ENCODE assay signal across 11 cellular contexts in the genomic region with DNA sequence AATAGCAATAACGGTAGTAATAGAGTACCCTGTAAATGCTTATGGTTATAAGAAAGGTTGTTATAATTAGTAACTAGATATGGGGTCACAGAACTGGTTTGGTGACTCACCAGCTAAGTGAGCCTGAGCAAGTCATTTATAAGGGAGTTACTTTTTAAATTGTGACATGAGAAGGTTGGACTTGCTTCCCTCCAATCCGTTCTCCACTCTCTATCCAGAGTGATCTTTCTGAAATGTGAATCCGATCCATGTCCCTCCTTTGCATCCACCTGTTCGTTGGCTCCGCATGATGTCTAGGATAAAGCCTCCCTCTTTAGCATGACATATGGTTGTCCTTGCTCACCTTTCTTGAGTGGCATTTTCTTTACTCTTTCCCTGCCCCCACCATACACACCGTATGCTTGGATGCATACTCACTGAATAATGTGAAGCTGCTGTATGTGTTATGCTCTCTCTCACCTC.
DNase-seq lines count a peak whose midpoint lies in the region; ATAC-seq and TF ChIP-seq lines count a peak whose summit lies in the region.
"Had no signal": no experiment of that assay in that cellular context is flagged by ENCODE, and none has a peak within 500 bp of the region (broad histone marks: within the 10 kb centered on the region; RNA-seq: fewer than 3 reads in every experiment).

No MANE protein-coding gene starts in this region.

- intact Hi-C loops in left lung (cut with DNase I), result no loop called here
- intact Hi-C loops in dorsolateral prefrontal cortex (cut with DNase I), result no loop called here

- no peak for DNase-seq in CD8-positive, alpha-beta memory T cell
- peak; percentile 81 for DNase-seq in WERI-Rb-1
- DNase-seq in left lung, result no peak
- no peak for DNase-seq in dorsolateral prefrontal cortex
- no peak for DNase-seq in KG1 (lab: John Stamatoyannopoulos, UW)
- DNase-seq in activated CD4-positive, alpha-beta T cell treated with anti-CD3 and anti-CD28 coated beads, Interleukin-2, amount 10 ng/mL, durations not matched to agents 7 days and 5 days, result no peak
- no peak for DNase-seq in activated T-cell treated with anti-CD3 and anti-CD28 coated beads, Interleukin-2, amount 50 U/mL, for 48 hours
- DNase-seq: GOT3, NCI-H187 had no signal

- H3K9me3 Mint-ChIP-seq in CD8-positive, alpha-beta memory T cell, result peaks cover 0 to under 1% (median 0%) of the 10 kb centered on the region in 5 donors
- H3K9me3 Mint-ChIP-seq in activated CD4-positive, alpha-beta T cell treated with anti-CD3 and anti-CD28 coated beads, Interleukin-2, amount 10 ng/mL, durations not matched to agents 7 days and 5 days, result no peaks in the 10 kb centered on the region
- H3K9me3 Mint-ChIP-seq: mesothelial cell of epicardium had no signal

- peak; percentile 39 for ATAC-seq in left lung

- no peaks in the 10 kb centered on the region for H3K36me3 ChIP-seq in CD8-positive, alpha-beta memory T cell (ENCODE audit: insufficient read depth, low read length)
- H3K36me3 ChIP-seq in HEK293 (ENCODE audit: control insufficient read depth in 2 of 2, insufficient read depth in 1 of 2, low read length in 2 of 2) (no peaks in the 10 kb centered on the region), WERI-Rb-1 (no peaks in the 10 kb centered on the region), left lung (no peaks in the 10 kb centered on the region)

- CTCF ChIA-PET in CD8-positive, alpha-beta memory T cell (lab: Charles Lee), result interaction anchor here (1.1 to 3.5 kb wide), 2 partner anchors 9 to 12 kb away, joined by 3 to 21 read pairs; no protein-coding TSS in a partner anchor
- CTCF ChIA-PET in HEK293 (lab: Yijun Ruan, JAX), result no interaction called here
- CTCF ChIA-PET in activated CD4-positive, alpha-beta T cell treated with anti-CD3 and anti-CD28 coated beads, Interleukin-2, amount 10 ng/mL, durations not matched to agents 7 days and 5 days (lab: Charles Lee), result interaction anchor here (0.6 to 2.0 kb wide), 6 partner anchors 10 to 82 kb away, joined by 3 to 6 read pairs (median 4); no protein-coding TSS in a partner anchor

- no peaks in the 10 kb centered on the region for H3K27me3 ChIP-seq in CD8-positive, alpha-beta memory T cell (ENCODE audit: insufficient read depth, low read length, poor library complexity, severe bottlenecking)
- H3K27me3 ChIP-seq in WERI-Rb-1 (ENCODE audit: insufficient read depth, low read depth, severe bottlenecking), result no peaks in the 10 kb centered on the region
- no peaks in the 10 kb centered on the region for H3K27me3 ChIP-seq in left lung
- no peaks in the 10 kb centered on the region for H3K27me3 ChIP-seq in dorsolateral prefrontal cortex

- H3K4me1 Mint-ChIP-seq in CD8-positive, alpha-beta memory T cell, result peaks cover 83 to 90% (median 87%) of the 10 kb centered on the region in 3 donors
- peaks cover 70% of the 10 kb centered on the region for H3K4me1 Mint-ChIP-seq in activated CD4-positive, alpha-beta T cell treated with anti-CD3 and anti-CD28 coated beads, Interleukin-2, amount 10 ng/mL, durations not matched to agents 7 days and 5 days

- H3K4me1 ChIP-seq in CD8-positive, alpha-beta memory T cell (ENCODE audit: insufficient read depth, low read length), result peaks cover 68% of the 10 kb centered on the region
- H3K4me1 ChIP-seq in HEK293 (ENCODE audit: control insufficient read depth, insufficient read depth, low read length) (peaks cover 3% of the 10 kb centered on the region; the same call in 1 of the 2 replicates), left lung (peaks cover 13 to 44% of the 10 kb centered on the region in 2 donors)

- H3K4me3 ChIP-seq in CD8-positive, alpha-beta memory T cell (ENCODE audit: low read length), result no peak overlapping the region
- no peak overlapping the region for H3K4me3 ChIP-seq in HEK293 (ENCODE audit: low read depth, low read length)
- H3K4me3 ChIP-seq in WERI-Rb-1 (ENCODE audit: low read depth, low read length), result no peak overlapping the region
- no peak overlapping the region for H3K4me3 ChIP-seq in left lung
- no peak overlapping the region for H3K4me3 ChIP-seq in dorsolateral prefrontal cortex

- TF ChIP-seq CTCF in HEK293 (tag by site-specific recombination; IDR thresholded peaks at IDR 0.05) (no peak), WERI-Rb-1 (IDR thresholded peaks at IDR 0.05; ENCODE audit: low read depth, low read length) (no peak), left lung (IDR thresholded peaks at IDR 0.05) (no peak), dorsolateral prefrontal cortex (IDR thresholded peaks at IDR 0.05 in 54 of 56, conservative IDR thresholded peaks at IDR 0.05 in 2 of 56; ENCODE audit: low read depth in 1 of 56, partially characterized antibody in 56 of 56) (no peak)

- no peak overlapping the region for H3K27ac ChIP-seq in CD8-positive, alpha-beta memory T cell (ENCODE audit: low read depth, low read length)
- H3K27ac ChIP-seq in HEK293 (ENCODE audit: extremely low read depth, low read depth, low read length) (no peak overlapping the region), WERI-Rb-1 (peak overlapping the region; percentile 52), left lung (no peak overlapping the region), dorsolateral prefrontal cortex (no peak overlapping the region)

- H3K36me3 Mint-ChIP-seq in CD8-positive, alpha-beta memory T cell, result no peaks in the 10 kb centered on the region
- H3K36me3 Mint-ChIP-seq in activated CD4-positive, alpha-beta T cell treated with anti-CD3 and anti-CD28 coated beads, Interleukin-2, amount 10 ng/mL, durations not matched to agents 7 days and 5 days (ENCODE audit: low read depth), result peaks cover 6% of the 10 kb centered on the region
- H3K36me3 Mint-ChIP-seq: mesothelial cell of epicardium had no signal

- peak overlapping the region in 2 of 7 donors; percentile 18 to 21 for H3K4me3 Mint-ChIP-seq in CD8-positive, alpha-beta memory T cell
- no peak overlapping the region for H3K4me3 Mint-ChIP-seq in activated CD4-positive, alpha-beta T cell treated with anti-CD3 and anti-CD28 coated beads, Interleukin-2, amount 10 ng/mL, durations not matched to agents 7 days and 5 days
- H3K4me3 Mint-ChIP-seq: mesothelial cell of epicardium had no signal

- H3K9me3 ChIP-seq in CD8-positive, alpha-beta memory T cell (ENCODE audit: low read length), result no peaks in the 10 kb centered on the region
- no peaks in the 10 kb centered on the region for H3K9me3 ChIP-seq in HEK293 (ENCODE audit: control insufficient read depth, insufficient read depth, low read depth, low read length)
- no peaks in the 10 kb centered on the region for H3K9me3 ChIP-seq in WERI-Rb-1 (ENCODE audit: severe bottlenecking)
- H3K9me3 ChIP-seq in left lung, result no peaks in the 10 kb centered on the region

- POLR2A ChIA-PET in CD8-positive, alpha-beta memory T cell (lab: Charles Lee), result interaction anchor here (0.6 to 4.0 kb wide), 2 partner anchors 11 to 265 kb away, joined by 3 to 46 read pairs; no protein-coding TSS in a partner anchor
- POLR2A ChIA-PET in HEK293 (lab: Yijun Ruan, JAX), result no interaction called here
- POLR2A ChIA-PET in activated CD4-positive, alpha-beta T cell treated with anti-CD3 and anti-CD28 coated beads, Interleukin-2, amount 10 ng/mL, durations not matched to agents 7 days and 5 days (lab: Charles Lee), result no interaction called here

- H3K27ac Mint-ChIP-seq in CD8-positive, alpha-beta memory T cell, result peak overlapping the region; percentile 58 to 94 (median 83)
- H3K27ac Mint-ChIP-seq in activated CD4-positive, alpha-beta T cell treated with anti-CD3 and anti-CD28 coated beads, Interleukin-2, amount 10 ng/mL, durations not matched to agents 7 days and 5 days, result no peak overlapping the region
- H3K27ac Mint-ChIP-seq: mesothelial cell of epicardium had no signal

- no peaks in the 10 kb centered on the region for H3K27me3 Mint-ChIP-seq in CD8-positive, alpha-beta memory T cell
- no peaks in the 10 kb centered on the region for H3K27me3 Mint-ChIP-seq in activated CD4-positive, alpha-beta T cell treated with anti-CD3 and anti-CD28 coated beads, Interleukin-2, amount 10 ng/mL, durations not matched to agents 7 days and 5 days

TF ChIP-seq in HEK293, 187 proteins besides CTCF, POLR2A, EP300 and RAD21 (continues in another document):
- no peak for TF ChIP-seq ZNF654 (tag by site-specific recombination; IDR thresholded peaks at IDR 0.05; ENCODE audit: low read depth)
- no peak for TF ChIP-seq ZNF670 (tag by site-specific recombination; IDR thresholded peaks at IDR 0.05; ENCODE audit: low read depth)
- TF ChIP-seq ZBTB17 (tag by site-specific recombination; IDR thresholded peaks at IDR 0.05), result peak; percentile 35; the same call in 1 of the 2 replicates
- no peak for TF ChIP-seq KLF1 (tag by site-specific recombination; IDR thresholded peaks at IDR 0.05)
- TF ChIP-seq ZNF785 (tag by site-specific recombination; IDR thresholded peaks at IDR 0.05), result no peak
- TF ChIP-seq, protein P1, sequence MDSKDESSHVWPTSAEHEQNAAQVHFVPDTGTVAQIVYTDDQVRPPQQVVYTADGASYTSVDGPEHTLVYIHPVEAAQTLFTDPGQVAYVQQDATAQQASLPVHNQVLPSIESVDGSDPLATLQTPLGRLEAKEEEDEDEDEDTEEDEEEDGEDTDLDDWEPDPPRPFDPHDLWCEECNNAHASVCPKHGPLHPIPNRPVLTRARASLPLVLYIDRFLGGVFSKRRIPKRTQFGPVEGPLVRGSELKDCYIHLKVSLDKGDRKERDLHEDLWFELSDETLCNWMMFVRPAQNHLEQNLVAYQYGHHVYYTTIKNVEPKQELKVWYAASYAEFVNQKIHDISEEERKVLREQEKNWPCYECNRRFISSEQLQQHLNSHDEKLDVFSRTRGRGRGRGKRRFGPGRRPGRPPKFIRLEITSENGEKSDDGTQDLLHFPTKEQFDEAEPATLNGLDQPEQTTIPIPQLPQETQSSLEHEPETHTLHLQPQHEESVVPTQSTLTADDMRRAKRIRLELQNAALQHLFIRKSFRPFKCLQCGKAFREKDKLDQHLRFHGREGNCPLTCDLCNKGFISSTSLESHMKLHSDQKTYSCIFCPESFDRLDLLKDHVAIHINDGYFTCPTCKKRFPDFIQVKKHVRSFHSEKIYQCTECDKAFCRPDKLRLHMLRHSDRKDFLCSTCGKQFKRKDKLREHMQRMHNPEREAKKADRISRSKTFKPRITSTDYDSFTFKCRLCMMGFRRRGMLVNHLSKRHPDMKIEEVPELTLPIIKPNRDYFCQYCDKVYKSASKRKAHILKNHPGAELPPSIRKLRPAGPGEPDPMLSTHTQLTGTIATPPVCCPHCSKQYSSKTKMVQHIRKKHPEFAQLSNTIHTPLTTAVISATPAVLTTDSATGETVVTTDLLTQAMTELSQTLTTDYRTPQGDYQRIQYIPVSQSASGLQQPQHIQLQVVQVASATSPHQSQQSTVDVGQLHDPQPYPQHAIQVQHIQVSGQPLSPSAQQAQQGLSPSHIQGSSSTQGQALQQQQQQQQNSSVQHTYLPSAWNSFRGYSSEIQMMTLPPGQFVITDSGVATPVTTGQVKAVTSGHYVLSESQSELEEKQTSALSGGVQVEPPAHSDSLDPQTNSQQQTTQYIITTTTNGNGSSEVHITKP (tag by site-specific recombination; IDR thresholded peaks at IDR 0.05), result peak; percentile 86
- TF ChIP-seq ZNF114 (tag by site-specific recombination; IDR thresholded peaks at IDR 0.05), result no peak
